35 cellular contexts compared by ENCODE assay signal in genomic region chr1:83023212-83023611, GRCh38.
"Had no signal": no experiment of that assay in that cellular context is flagged by ENCODE, and none has a peak within 500 bp of the region (broad histone marks: within the 10 kb centered on the region; RNA-seq: fewer than 3 reads in every experiment).

No MANE protein-coding gene starts in this region.

- H3K27ac ChIP-seq: KMS-11 had no signal

- H3K9me3 ChIP-seq: MG63 had no signal

- H3K36me3 ChIP-seq: MG63 had no signal

- H3K4me3 ChIP-seq: MG63 had no signal

- DNase-seq: Karpas-422, Kasumi-1, MG63, MM.1S, MV-4-11, NCI-H1048, NCI-H1092, NCI-H1092 treated with DMSO at 0.1 percent for 48 hours, NCI-H1105, NCI-H1105 treated with DMSO at 0.1 percent for 48 hours, NCI-H1417, NCI-H1417 treated with DMSO at 0.1 percent for 48 hours, NCI-H1436, NCI-H1436 treated with DMSO at 0.1 percent for 48 hours, NCI-H146, NCI-H1694, NCI-H1694 treated with DMSO at 0.1 percent for 48 hours, NCI-H187, NCI-H187 treated with DMSO at 0.1 percent for 48 hours, NCI-H1930, NCI-H2029, NCI-H2029 treated with DMSO at 0.1 percent for 48 hours, NCI-H2081, NCI-H2081 treated with DMSO at 0.1 percent for 48 hours, NCI-H2107, NCI-H2171, NCI-H2171 treated with DMSO at 0.1 percent for 48 hours, NCI-H2227 treated with DMSO at 0.1 percent for 48 hours, NCI-H226, NCI-H345, NCI-H446, NCI-H446 treated with DMSO at 0.1 percent for 48 hours, NCI-H510A, NCI-H510A treated with DMSO at 0.1 percent for 48 hours had no signal

- H3K27me3 ChIP-seq: MG63 had no signal
